13 cellular contexts compared by ENCODE assay signal in the genomic region with DNA sequence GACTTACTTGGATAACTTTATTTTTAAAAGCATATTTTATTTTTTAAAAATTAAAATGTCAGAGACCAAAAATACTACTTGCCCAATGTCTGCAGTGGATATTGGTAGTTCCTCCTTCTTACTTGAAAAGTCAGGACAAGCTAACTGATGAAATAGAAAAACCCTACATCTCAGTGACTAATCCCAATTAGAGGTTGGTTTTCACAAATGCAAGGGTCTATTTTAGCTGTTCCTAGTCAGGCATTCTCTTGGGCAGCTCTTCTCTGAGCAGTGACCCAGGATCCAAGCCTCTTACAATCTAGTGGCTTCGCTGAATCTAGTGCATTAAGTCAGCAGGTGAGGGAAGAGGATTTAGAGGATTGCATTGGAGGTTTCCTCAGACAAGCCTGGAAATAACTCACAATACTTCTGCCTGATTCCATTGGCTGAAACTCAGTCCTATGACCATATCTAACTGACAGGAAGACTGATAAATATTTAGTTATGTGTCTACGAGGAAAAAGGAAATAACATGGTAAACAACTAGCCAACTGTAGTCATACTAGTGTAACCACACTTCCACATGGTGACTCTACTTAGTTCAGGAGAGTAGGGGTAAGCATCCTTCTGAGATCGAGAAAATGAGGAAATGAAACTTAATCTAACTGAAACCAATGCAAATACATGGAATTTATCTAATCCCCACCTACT. TPM values are rescaled to one million over a fixed set of nuclear protein-coding genes. Genes with fewer than 3 reads are reported as not detected.
DNase-seq lines count a peak whose midpoint lies in the region; ATAC-seq and TF ChIP-seq lines count a peak whose summit lies in the region.
"Had no signal": no experiment of that assay in that cellular context is flagged by ENCODE, and none has a peak within 500 bp of the region (broad histone marks: within the 10 kb centered on the region; RNA-seq: fewer than 3 reads in every experiment).

No MANE protein-coding gene starts in this region.

- H3K36me3 ChIP-seq in gastrocnemius medialis, result no peaks in the 10 kb centered on the region
- H3K36me3 ChIP-seq: heart left ventricle, suprapubic skin had no signal

- ATAC-seq in GM21360 (IDR thresholded peaks at IDR 0.05; ENCODE audit: unreplicated experiment) (peak; percentile 76), HG03159 (IDR thresholded peaks at IDR 0.05; ENCODE audit: unreplicated experiment) (peak; percentile 58), gastrocnemius medialis (no peak)
- no peak for ATAC-seq in activated CD8-positive, alpha-beta memory T cell treated with anti-CD3 and anti-CD28 coated beads, Interleukin-2, amount 10 ng/mL, durations not matched to agents 7 days and 5 days
- ATAC-seq: heart left ventricle had no signal

- H3K27ac Mint-ChIP-seq in CD14-positive monocyte, result peak overlapping the region in 4 of 7 donors; percentile 15 to 65 (median 49)
- no peak overlapping the region for H3K27ac Mint-ChIP-seq in activated CD8-positive, alpha-beta memory T cell treated with anti-CD3 and anti-CD28 coated beads, Interleukin-2, amount 10 ng/mL, durations not matched to agents 7 days and 5 days
- H3K27ac Mint-ChIP-seq: activated CD4-positive, alpha-beta memory T cell treated with anti-CD3 and anti-CD28 coated beads for 36 hours had no signal

- intact Hi-C loops in CD14-positive monocyte (cut with micrococcal nuclease), result no loop called here
- intact Hi-C loops in gastrocnemius medialis (cut with DNase I; ENCODE audit: low total_unique reads), result no loop called here

- H3K27me3 ChIP-seq in gastrocnemius medialis, result no peaks in the 10 kb centered on the region
- H3K27me3 ChIP-seq: heart left ventricle, suprapubic skin had no signal

- H3K27me3 Mint-ChIP-seq in CD14-positive monocyte (ENCODE audit: low read depth in 3 of 3), result no peaks in the 10 kb centered on the region
- peaks cover 5% of the 10 kb centered on the region for H3K27me3 Mint-ChIP-seq in activated CD8-positive, alpha-beta memory T cell treated with anti-CD3 and anti-CD28 coated beads, Interleukin-2, amount 10 ng/mL, durations not matched to agents 7 days and 5 days
- H3K27me3 Mint-ChIP-seq: activated CD4-positive, alpha-beta memory T cell treated with anti-CD3 and anti-CD28 coated beads for 36 hours had no signal

- H3K36me3 Mint-ChIP-seq in CD14-positive monocyte, result no peaks in the 10 kb centered on the region
- peaks cover 1% of the 10 kb centered on the region for H3K36me3 Mint-ChIP-seq in activated CD8-positive, alpha-beta memory T cell treated with anti-CD3 and anti-CD28 coated beads, Interleukin-2, amount 10 ng/mL, durations not matched to agents 7 days and 5 days
- H3K36me3 Mint-ChIP-seq: activated CD4-positive, alpha-beta memory T cell treated with anti-CD3 and anti-CD28 coated beads for 36 hours had no signal

- TF ChIP-seq POLR2A in gastrocnemius medialis (IDR thresholded peaks at IDR 0.05), result no peak

- DNase-seq in CD14-positive monocyte (ENCODE audit: low spot score), result no peak
- DNase-seq in SIG-M5 (lab: John Stamatoyannopoulos, UW), result peak; percentile 22
- no peak for DNase-seq in H4 (ENCODE audit: low spot score)
- DNase-seq in activated CD8-positive, alpha-beta memory T cell treated with anti-CD3 and anti-CD28 coated beads, Interleukin-2, amount 10 ng/mL, durations not matched to agents 7 days and 5 days, result no peak
- DNase-seq in gastrocnemius medialis, result no peak
- no peak for DNase-seq in kidney glomerular epithelial cell (lab: John Stamatoyannopoulos, UW)
- DNase-seq: activated CD4-positive, alpha-beta memory T cell treated with anti-CD3 and anti-CD28 coated beads for 36 hours; GOT3; heart left ventricle; SHP77 treated with DMSO at 0.1 percent for 48 hours had no signal

- no peaks in the 10 kb centered on the region for H3K9me3 Mint-ChIP-seq in CD14-positive monocyte
- no peaks in the 10 kb centered on the region for H3K9me3 Mint-ChIP-seq in activated CD8-positive, alpha-beta memory T cell treated with anti-CD3 and anti-CD28 coated beads, Interleukin-2, amount 10 ng/mL, durations not matched to agents 7 days and 5 days (ENCODE audit: low read depth)
- H3K9me3 Mint-ChIP-seq: activated CD4-positive, alpha-beta memory T cell treated with anti-CD3 and anti-CD28 coated beads for 36 hours had no signal

- H3K4me1 Mint-ChIP-seq in CD14-positive monocyte, result peaks cover 9% of the 10 kb centered on the region
- peaks cover 27% of the 10 kb centered on the region for H3K4me1 Mint-ChIP-seq in activated CD8-positive, alpha-beta memory T cell treated with anti-CD3 and anti-CD28 coated beads, Interleukin-2, amount 10 ng/mL, durations not matched to agents 7 days and 5 days

- no peak overlapping the region for H3K4me3 ChIP-seq in gastrocnemius medialis
- H3K4me3 ChIP-seq: heart left ventricle, suprapubic skin had no signal

- CTCF ChIA-PET in activated CD8-positive, alpha-beta memory T cell treated with anti-CD3 and anti-CD28 coated beads, Interleukin-2, amount 10 ng/mL, durations not matched to agents 7 days and 5 days (lab: Charles Lee), result interaction anchor here (1.0 kb wide), 1 partner anchor 37 kb away, joined by 4 read pairs; no protein-coding TSS in a partner anchor

- no peak overlapping the region for H3K4me3 Mint-ChIP-seq in CD14-positive monocyte
- no peak overlapping the region for H3K4me3 Mint-ChIP-seq in activated CD8-positive, alpha-beta memory T cell treated with anti-CD3 and anti-CD28 coated beads, Interleukin-2, amount 10 ng/mL, durations not matched to agents 7 days and 5 days
- H3K4me3 Mint-ChIP-seq: activated CD4-positive, alpha-beta memory T cell treated with anti-CD3 and anti-CD28 coated beads for 36 hours had no signal

- in situ Hi-C loops in gastrocnemius medialis (cut with MboI; ENCODE audit: low sequenced_read_pairs in 4 of 4), result no loop called here

- H3K4me1 ChIP-seq in gastrocnemius medialis, result no peaks in the 10 kb centered on the region
- H3K4me1 ChIP-seq: heart left ventricle, suprapubic skin had no signal

- H3K9me3 ChIP-seq in gastrocnemius medialis, result no peaks in the 10 kb centered on the region
- H3K9me3 ChIP-seq: heart left ventricle, suprapubic skin had no signal

- no peak overlapping the region for H3K27ac ChIP-seq in gastrocnemius medialis
- H3K27ac ChIP-seq: heart left ventricle, suprapubic skin had no signal

- TF ChIP-seq CTCF in CD14-positive monocyte (IDR thresholded peaks at IDR 0.05) (no peak), gastrocnemius medialis (IDR thresholded peaks at IDR 0.05 in 4 of 5, conservative IDR thresholded peaks at IDR 0.05 in 1 of 5) (no peak)

RNA-seq across cellular contexts. Expression of a gene that starts 34.2 kb away (rescaled TPM):
- polyA plus RNA-seq in CD14-positive monocyte, result 1 to 10 TPM; 2.4 to 5.7 TPM
- total RNA-seq in H4 (2014; rRNA removed; shearing (Covaris generic)), result 47.1 and 51.8 TPM in 2 replicates
- total RNA-seq in activated CD8-positive, alpha-beta memory T cell treated with anti-CD3 and anti-CD28 coated beads, Interleukin-2, amount 10 ng/mL, durations not matched to agents 7 days and 5 days, result 10 to 100 TPM; 23.9 to 24.8 TPM
- 10 to 100 TPM; 12.2 to 33.4 (median 20.4) TPM for total RNA-seq in gastrocnemius medialis

Comparison
In these comparisons a context has a peak if more than half of its experiments do, and no peak if none do; other contexts are left out.
1. ATAC-seq: peak in GM21360 (single experiment) and HG03159 (single experiment); none in activated CD8-positive, alpha-beta memory T cell treated with anti-CD3 and anti-CD28 coated beads, Interleukin-2, amount 10 ng/mL, durations not matched to agents 7 days and 5 days (single experiment) and gastrocnemius medialis (0 of 2).